ENCODE assay signal across 12 cellular contexts in genomic region chr19:16895467-16896097, GRCh38.
DNase-seq lines count a peak whose midpoint lies in the region; ATAC-seq and TF ChIP-seq lines count a peak whose summit lies in the region.
"Had no signal": no experiment of that assay in that cellular context is flagged by ENCODE, and none has a peak within 500 bp of the region (broad histone marks: within the 10 kb centered on the region; RNA-seq: fewer than 3 reads in every experiment).

No MANE protein-coding gene starts in this region.

- ATAC-seq in GM21529 (IDR thresholded peaks at IDR 0.05; ENCODE audit: unreplicated experiment) (no peak), HG02852 (IDR thresholded peaks at IDR 0.05; ENCODE audit: unreplicated experiment) (no peak)

- H3K36me3 ChIP-seq in muscle layer of duodenum (ENCODE audit: control insufficient read depth in 1 of 2, insufficient read depth in 2 of 2, low read length in 2 of 2) = no peaks in the 10 kb centered on the region

- no peak for TF ChIP-seq CTCF in coronary artery (IDR thresholded peaks at IDR 0.05)

- no peaks in the 10 kb centered on the region for H3K9me3 ChIP-seq in muscle layer of duodenum (ENCODE audit: control insufficient read depth in 1 of 2, low read length in 2 of 2)

- H3K4me3 ChIP-seq in coronary artery (peak overlapping the region; percentile 76), muscle layer of duodenum (ENCODE audit: low read depth in 1 of 2, low read length in 2 of 2) (peak overlapping the region; percentile 18 to 67)

- H3K4me1 ChIP-seq in muscle layer of duodenum (ENCODE audit: control insufficient read depth in 1 of 2, insufficient read depth in 2 of 2, low read length in 2 of 2) = peaks cover 0 to 6% of the 10 kb centered on the region in 2 donors

- no peaks in the 10 kb centered on the region for H3K27me3 ChIP-seq in muscle layer of duodenum (ENCODE audit: low read depth, low read length)

- peak; percentile 2 for DNase-seq in stimulated activated CD4-positive, alpha-beta T cell treated with anti-CD3 and anti-CD28 coated beads, Interleukin-2, amount 100 ng/mL, for 4 hours (ENCODE audit: low read depth)
- no peak for DNase-seq in stimulated activated CD4-positive, alpha-beta T cell treated with anti-CD3 and anti-CD28 coated beads, Interleukin-1b, Interleukin-23, amount 100 ng/mL, for 48 hours
- no peak for DNase-seq in coronary artery (ENCODE audit: low spot score)
- no peak for DNase-seq in activated effector memory CD4-positive, alpha-beta T cell treated with Interleukin-2 at 50 U/mL for 16 hours
- no peak for DNase-seq in activated CD4-positive, alpha-beta T cell treated with anti-CD3 and anti-CD28 coated beads, Interleukin-2, amount 50 U/mL, for 1 hour
- DNase-seq: activated CD4-positive, CD25-positive, alpha-beta regulatory T cell; COR-L47; NCI-H524 treated with DMSO at 0.1 percent for 48 hours; stimulated activated CD4-positive, alpha-beta T cell treated with anti-CD3 and anti-CD28 coated beads, Interleukin-4, amount 100 ng/mL, for 1 hour had no signal

- H3K27ac ChIP-seq in coronary artery = no peak overlapping the region
- no peak overlapping the region for H3K27ac ChIP-seq in muscle layer of duodenum (ENCODE audit: low read length)
